10 cellular contexts compared by ENCODE assay signal in genomic region chr9:127925959-127926949, GRCh38. TPM values are rescaled to one million over a fixed set of nuclear protein-coding genes. Genes with fewer than 3 reads are reported as not detected.
DNase-seq lines count a peak whose midpoint lies in the region; ATAC-seq and TF ChIP-seq lines count a peak whose summit lies in the region.
"Had no signal": no experiment of that assay in that cellular context is flagged by ENCODE, and none has a peak within 500 bp of the region (broad histone marks: within the 10 kb centered on the region; RNA-seq: fewer than 3 reads in every experiment).

No MANE protein-coding gene starts in this region.

- H3K4me1 Mint-ChIP-seq in activated CD8-positive, alpha-beta memory T cell treated with anti-CD3 and anti-CD28 coated beads, Interleukin-2, amount 10 ng/mL, durations not matched to agents 7 days and 5 days, result peaks cover 34% of the 10 kb centered on the region

- TF ChIP-seq CTCF in epithelial cell of proximal tubule (conservative IDR thresholded peaks at IDR 0.05; ENCODE audit: low read depth, low read length) (no peak), spleen (IDR thresholded peaks at IDR 0.05 in 8 of 11, conservative IDR thresholded peaks at IDR 0.05 in 3 of 11) (no peak)

- no peak for DNase-seq in activated CD8-positive, alpha-beta memory T cell treated with anti-CD3 and anti-CD28 coated beads, Interleukin-2, amount 10 ng/mL, durations not matched to agents 7 days and 5 days
- DNase-seq in activated CD8-positive, alpha-beta memory T cell treated with anti-CD3 and anti-CD28 coated beads for 24 hours, result no peak
- DNase-seq in epithelial cell of proximal tubule (ENCODE audit: low read depth), result no peak
- DNase-seq in spleen, result no peak
- DNase-seq: ACHN, dermis blood vessel endothelial cell, left colon, RPMI8226 had no signal

- H3K4me3 Mint-ChIP-seq in activated CD8-positive, alpha-beta memory T cell treated with anti-CD3 and anti-CD28 coated beads, Interleukin-2, amount 10 ng/mL, durations not matched to agents 7 days and 5 days, result peak overlapping the region; percentile 57

- H3K4me3 ChIP-seq in epithelial cell of proximal tubule (ENCODE audit: low read depth, low read length) (peak overlapping the region; percentile 37), spleen (peak overlapping the region in 5 of 8 donors; percentile 24 to 70 (median 39))

- no peaks in the 10 kb centered on the region for H3K9me3 Mint-ChIP-seq in activated CD8-positive, alpha-beta memory T cell treated with anti-CD3 and anti-CD28 coated beads, Interleukin-2, amount 10 ng/mL, durations not matched to agents 7 days and 5 days (ENCODE audit: low read depth)

- WGBS in spleen, 5 donors, result 70 to 78% (median 76%) methylated on average over 10 to 15 of the region's 15 CpGs

- ATAC-seq in activated CD8-positive, alpha-beta memory T cell treated with anti-CD3 and anti-CD28 coated beads, Interleukin-2, amount 10 ng/mL, durations not matched to agents 7 days and 5 days, result no peak
- ATAC-seq in GM18505 (IDR thresholded peaks at IDR 0.05; ENCODE audit: unreplicated experiment) (no peak), HG03354 (IDR thresholded peaks at IDR 0.05; ENCODE audit: poor library complexity, severe bottlenecking, unreplicated experiment) (no peak)

- H3K27ac Mint-ChIP-seq in activated CD8-positive, alpha-beta memory T cell treated with anti-CD3 and anti-CD28 coated beads, Interleukin-2, amount 10 ng/mL, durations not matched to agents 7 days and 5 days, result no peak overlapping the region

- H3K27me3 ChIP-seq in spleen (replicated peaks in 1 of 7), result peaks cover 0 to 82% (median 16%) of the 10 kb centered on the region in 7 donors

- H3K36me3 Mint-ChIP-seq in activated CD8-positive, alpha-beta memory T cell treated with anti-CD3 and anti-CD28 coated beads, Interleukin-2, amount 10 ng/mL, durations not matched to agents 7 days and 5 days, result no peaks in the 10 kb centered on the region

- no peak overlapping the region for H3K27ac ChIP-seq in spleen

- H3K27me3 Mint-ChIP-seq in activated CD8-positive, alpha-beta memory T cell treated with anti-CD3 and anti-CD28 coated beads, Interleukin-2, amount 10 ng/mL, durations not matched to agents 7 days and 5 days, result peaks cover 43% of the 10 kb centered on the region

- CTCF ChIA-PET in activated CD8-positive, alpha-beta memory T cell treated with anti-CD3 and anti-CD28 coated beads, Interleukin-2, amount 10 ng/mL, durations not matched to agents 7 days and 5 days (lab: Charles Lee), result interaction anchor here (0.7 to 1.6 kb wide), 4 partner anchors 10 to 139 kb away, joined by 3 to 4 read pairs (median 4); no protein-coding TSS in a partner anchor

- intact Hi-C loops in spleen (cut with DNase I; ENCODE audit: low total_unique reads), result no loop called here

- no peaks in the 10 kb centered on the region for H3K9me3 ChIP-seq in spleen

- peaks cover 33 to 67% (median 46%) of the 10 kb centered on the region in 6 donors for H3K4me1 ChIP-seq in spleen

- no peak for TF ChIP-seq POLR2A in spleen (IDR thresholded peaks at IDR 0.05)
- TF ChIP-seq POLR2A in GM18505 (IDR thresholded peaks at IDR 0.05; ENCODE audit: borderline replicate concordance, extremely low read depth, insufficient read depth, insufficient read length), result no peak

- H3K36me3 ChIP-seq in spleen, result no peaks in the 10 kb centered on the region

RNA-seq across cellular contexts. Expression of gene PIP5KL1, which starts 4.3 kb away (rescaled TPM):
- 1 to 10 TPM; 1.8 to 2.6 TPM for total RNA-seq in activated CD8-positive, alpha-beta memory T cell treated with anti-CD3 and anti-CD28 coated beads, Interleukin-2, amount 10 ng/mL, durations not matched to agents 7 days and 5 days
- 0.87 and 6.9 TPM in 2 replicates for total RNA-seq in epithelial cell of proximal tubule
- total RNA-seq in spleen, result 1 to 10 TPM in 2 of 7 donors, under 1 TPM in 3, not detected in 2; 0.46 to 3.6 (median 0.94) TPM
- polyA plus RNA-seq in spleen, result under 1 TPM; 0.13 to 0.51 (median 0.42) TPM

RNA-seq across cellular contexts. Expression of gene ST6GALNAC4, which starts 9.4 kb away (rescaled TPM):
- total RNA-seq in activated CD8-positive, alpha-beta memory T cell treated with anti-CD3 and anti-CD28 coated beads, Interleukin-2, amount 10 ng/mL, durations not matched to agents 7 days and 5 days, result 10 to 100 TPM; 64.7 to 71.4 TPM
- total RNA-seq in epithelial cell of proximal tubule, result 27.4 and 28.2 TPM in 2 replicates
- total RNA-seq in spleen, result 10 to 100 TPM; 48.6 to 92.8 (median 65.8) TPM
- 10 to 100 TPM; 16.0 to 36.7 (median 19.5) TPM for polyA plus RNA-seq in spleen

RNA-seq across cellular contexts. Expression of gene DPM2, which starts 11.4 kb away (rescaled TPM):
- total RNA-seq in activated CD8-positive, alpha-beta memory T cell treated with anti-CD3 and anti-CD28 coated beads, Interleukin-2, amount 10 ng/mL, durations not matched to agents 7 days and 5 days, result 10 to 100 TPM; 51.4 to 53.5 TPM
- 26.2 and 26.5 TPM in 2 replicates for total RNA-seq in epithelial cell of proximal tubule
- total RNA-seq in spleen, result 10 to 100 TPM; 19.5 to 31.3 (median 25.2) TPM
- 10 to 100 TPM; 23.6 to 33.8 (median 28.1) TPM for polyA plus RNA-seq in spleen

RNA-seq across cellular contexts. Expression of gene ST6GALNAC6, which starts 26.9 kb away (rescaled TPM):
- total RNA-seq in activated CD8-positive, alpha-beta memory T cell treated with anti-CD3 and anti-CD28 coated beads, Interleukin-2, amount 10 ng/mL, durations not matched to agents 7 days and 5 days, result 10 to 100 TPM; 75.7 to 93.5 TPM
- total RNA-seq in epithelial cell of proximal tubule, result 23.5 and 25.8 TPM in 2 replicates
- 100 to 1,000 TPM in 1 of 7 donors, 10 to 100 TPM in 6; 62.5 to 118 (median 75.9) TPM for total RNA-seq in spleen
- 10 to 100 TPM; 29.0 to 68.0 (median 31.7) TPM for polyA plus RNA-seq in spleen

RNA-seq across cellular contexts. Expression of gene AK1, which starts 48.8 kb away (rescaled TPM):
- total RNA-seq in activated CD8-positive, alpha-beta memory T cell treated with anti-CD3 and anti-CD28 coated beads, Interleukin-2, amount 10 ng/mL, durations not matched to agents 7 days and 5 days, result 10 to 100 TPM; 33.6 to 34.3 TPM
- total RNA-seq in epithelial cell of proximal tubule, result 48.1 and 58.3 TPM in 2 replicates
- total RNA-seq in spleen, result 10 to 100 TPM; 41.3 to 89.7 (median 59.7) TPM
- polyA plus RNA-seq in spleen, result 10 to 100 TPM; 47.0 to 97.9 (median 82.7) TPM
